In genomic region chr2:175309799-175310198, GRCh38 we compare ENCODE assay signal across 8 cellular contexts.
DNase-seq lines count a peak whose midpoint lies in the region; ATAC-seq and TF ChIP-seq lines count a peak whose summit lies in the region.

No MANE protein-coding gene starts in this region.

- POLR2A ChIA-PET in IMR-90 (lab: Charles Lee; ENCODE audit: unreplicated experiment): no interaction called here
- POLR2A ChIA-PET in PC-3 (lab: Charles Lee; ENCODE audit: unreplicated experiment): no interaction called here

- H3K9ac ChIP-seq in IMR-90 (ENCODE audit: low read depth, low read length) (no peak overlapping the region), PC-3 (ENCODE audit: low read length) (no peak overlapping the region)

- CTCF ChIA-PET in IMR-90 (lab: Yijun Ruan, JAX) (interaction anchor here (1.3 kb wide), 1 partner anchor 10 kb away, joined by 3 read pairs; no protein-coding TSS in a partner anchor), PC-3 (lab: Charles Lee) (no interaction called here)

- H3K36me3 ChIP-seq in IMR-90 (ENCODE audit: control insufficient read depth, insufficient read depth, low read length) (no peaks in the 10 kb centered on the region), PC-3 (ENCODE audit: low read depth, low read length) (no peaks in the 10 kb centered on the region)

- WGBS in IMR-90 (ENCODE audit: extremely low coverage in 2 of 2, insufficient read length in 1 of 2), 2 experiments: no CpG with 5 or more reads among the region's 3 CpGs

- no peak overlapping the region for H3K23ac ChIP-seq in IMR-90 (ENCODE audit: low read depth, low read length)

- peak; percentile 75 for ATAC-seq in IMR-90 (ENCODE audit: low read depth)
- ATAC-seq in PC-3: peak; percentile 81
- ATAC-seq in foreskin keratinocyte: no peak

- TF ChIP-seq CTCF in IMR-90 (conservative IDR thresholded peaks at IDR 0.05; ENCODE audit: low read depth, low read length) (peak; percentile 34), PC-3 (conservative IDR thresholded peaks at IDR 0.05; ENCODE audit: low read depth, low read length) (peak; percentile 76), foreskin keratinocyte (conservative IDR thresholded peaks at IDR 0.05) (peak; percentile 47)

- no peaks in the 10 kb centered on the region for H3K9me2 ChIP-seq in PC-3 (replicated peaks; ENCODE audit: low read length)

- intact Hi-C loops in IMR-90 (cut with micrococcal nuclease): loop anchor here (2.0 kb wide), 2 partner anchors 777 to 787 kb away; no protein-coding TSS in a partner anchor
- intact Hi-C loops in PC-3 (cut with micrococcal nuclease): loop anchor here (2.0 kb wide), 1 partner anchor 787 kb away; no protein-coding TSS in a partner anchor

- no peak overlapping the region for H3K56ac ChIP-seq in IMR-90 (ENCODE audit: extremely low read depth, insufficient read depth, low read length)

- no peak overlapping the region for H4K5ac ChIP-seq in IMR-90 (ENCODE audit: low read depth, low read length)

- peak; percentile 21; the same call in 1 of the 2 replicates for TF ChIP-seq RAD21 in IMR-90 (IDR thresholded peaks at IDR 0.05; ENCODE audit: low read length)

- H3K4me2 ChIP-seq in IMR-90 (ENCODE audit: low read depth, low read length): no peak overlapping the region
- H3K4me2 ChIP-seq in PC-3 (ENCODE audit: low read length): no peak overlapping the region

- no peaks in the 10 kb centered on the region for H3K4me1 ChIP-seq in IMR-90 (ENCODE audit: control insufficient read depth, insufficient read depth, low read length)
- H3K4me1 ChIP-seq in PC-3 (ENCODE audit: insufficient read depth, low read length): no peaks in the 10 kb centered on the region
- H3K4me1 ChIP-seq in foreskin keratinocyte: no peaks in the 10 kb centered on the region

- H2AFZ ChIP-seq in IMR-90 (replicated peaks; ENCODE audit: low read length, poor library complexity) (no peak overlapping the region), PC-3 (ENCODE audit: low read length) (no peak overlapping the region)

- H4K91ac ChIP-seq in IMR-90 (ENCODE audit: insufficient read depth, low read depth, low read length): no peak overlapping the region

- no peaks in the 10 kb centered on the region for H3K9me3 ChIP-seq in IMR-90 (ENCODE audit: control insufficient read depth, insufficient read depth, low read length)
- H3K9me3 ChIP-seq in PC-3 (ENCODE audit: low read length): no peaks in the 10 kb centered on the region

- no TSS peak for BruUV-seq in IMR-90 (replicated peaks; lab: Mats Ljungman, UMichigan)
- no TSS peak for BruUV-seq in PC-3 (replicated peaks; lab: Mats Ljungman, UMichigan)

- H2AK9ac ChIP-seq in IMR-90 (replicated peaks; ENCODE audit: low read depth, low read length, poor library complexity): no peak overlapping the region

- no peak overlapping the region for H3K18ac ChIP-seq in IMR-90 (ENCODE audit: low read depth, low read length)

- no peak overlapping the region for H2AK5ac ChIP-seq in IMR-90 (ENCODE audit: low read depth, low read length)

- H3F3A ChIP-seq in PC-3 (ENCODE audit: low read length, unreplicated experiment): no peaks in the 10 kb centered on the region

- in situ Hi-C loops in IMR-90 (cut with MboI; ENCODE audit: low sequenced_read_pairs): no loop called here

- H3K14ac ChIP-seq in IMR-90 (replicated peaks; ENCODE audit: low read depth, low read length): no peak overlapping the region

- no peak overlapping the region for H2BK15ac ChIP-seq in IMR-90 (ENCODE audit: low read depth, low read length)

- H3K4me3 ChIP-seq in IMR-90 (ENCODE audit: insufficient read depth, low read depth, low read length): no peak overlapping the region
- H3K4me3 ChIP-seq in PC-3 (ENCODE audit: low read length): no peak overlapping the region

- dilution Hi-C loops in IMR-90 (cut with HindIII; ENCODE audit: low sequenced_read_pairs, unreplicated experiment): no loop called here

- no peaks in the 10 kb centered on the region for H3K9me1 ChIP-seq in IMR-90 (ENCODE audit: insufficient read depth, low read length)

- H2BK5ac ChIP-seq in IMR-90 (ENCODE audit: low read depth, low read length, poor library complexity, severe bottlenecking): no peak overlapping the region

- no peak overlapping the region for H2BK120ac ChIP-seq in IMR-90 (ENCODE audit: low read depth, low read length)

- H3K27me3 ChIP-seq in IMR-90 (ENCODE audit: control insufficient read depth, insufficient read depth, low read length) (peaks cover 4% of the 10 kb centered on the region), PC-3 (ENCODE audit: low read length) (peaks cover 66% of the 10 kb centered on the region), foreskin keratinocyte (no peaks in the 10 kb centered on the region)

- no peak for TF ChIP-seq POLR2A in IMR-90 (IDR thresholded peaks at IDR 0.05; ENCODE audit: low read depth, low read length)

- peak; percentile 8 for DNase-seq in activated CD4-positive, alpha-beta T cell treated with anti-CD3 and anti-CD28 coated beads for 48 hours
- DNase-seq in activated CD4-positive, alpha-beta T cell treated with anti-CD3 and anti-CD28 coated beads for 1 hour: no peak
- peak; percentile 10 for DNase-seq in IMR-90
- DNase-seq in PC-3: peak; percentile 50
- peak in 1 of 2 donors; percentile 2 for DNase-seq in foreskin keratinocyte
- no peak for DNase-seq in midbrain (lab: John Stamatoyannopoulos, UW)
- no peak for DNase-seq in NOMO-1 treated with DMSO at 0.1 percent for 48 hours (lab: John Stamatoyannopoulos, UW; ENCODE audit: unreplicated experiment)
- no peak for DNase-seq in GOT3 (lab: John Stamatoyannopoulos, UW)

- H4K20me1 ChIP-seq in IMR-90 (ENCODE audit: insufficient read depth, low read length) (no peaks in the 10 kb centered on the region), PC-3 (ENCODE audit: low read length) (no peaks in the 10 kb centered on the region)

- H4K8ac ChIP-seq in IMR-90 (ENCODE audit: low read depth in 2 of 2, low read length in 2 of 2): no peak overlapping the region

- no peak overlapping the region for H3K4ac ChIP-seq in IMR-90 (ENCODE audit: low read depth, low read length)

- no peaks in the 10 kb centered on the region for H3K79me1 ChIP-seq in IMR-90 (ENCODE audit: low read depth in 1 of 2, low read length in 2 of 2)

- H3K79me2 ChIP-seq in PC-3 (ENCODE audit: low read length): no peaks in the 10 kb centered on the region

- H2BK20ac ChIP-seq in IMR-90 (ENCODE audit: low read depth, low read length): no peak overlapping the region

- H3K27ac ChIP-seq in IMR-90 (ENCODE audit: insufficient read depth, low read length) (no peak overlapping the region), PC-3 (ENCODE audit: low read length) (no peak overlapping the region), foreskin keratinocyte (no peak overlapping the region)

TF ChIP-seq in IMR-90, 13 proteins besides CTCF, POLR2A, EP300 and RAD21:
- TF ChIP-seq RCOR1 (IDR thresholded peaks at IDR 0.05; ENCODE audit: insufficient replicate concordance, low read length) (no peak), MXI1 (IDR thresholded peaks at IDR 0.05; ENCODE audit: borderline replicate concordance, low read depth, low read length) (no peak), RFX5 (IDR thresholded peaks at IDR 0.05; ENCODE audit: low read depth, low read length) (no peak), CEBPB (IDR thresholded peaks at IDR 0.05; ENCODE audit: low read depth, low read length) (no peak), NFE2L2 (IDR thresholded peaks at IDR 0.05; ENCODE audit: low read depth, low read length) (no peak), CHD1 (IDR thresholded peaks at IDR 0.05; ENCODE audit: low read depth, low read length) (no peak), MAZ (IDR thresholded peaks at IDR 0.05; ENCODE audit: borderline replicate concordance, low read depth, low read length) (no peak), SMC3 (IDR thresholded peaks at IDR 0.05; ENCODE audit: low read depth, low read length) (no peak), BHLHE40 (IDR thresholded peaks at IDR 0.05; ENCODE audit: low read depth, low read length) (no peak), FOS (IDR thresholded peaks at IDR 0.05; ENCODE audit: low read depth, low read length) (no peak), MAFK (IDR thresholded peaks at IDR 0.05; ENCODE audit: low read depth, low read length) (no peak)
- TF ChIP-seq, protein P1, sequence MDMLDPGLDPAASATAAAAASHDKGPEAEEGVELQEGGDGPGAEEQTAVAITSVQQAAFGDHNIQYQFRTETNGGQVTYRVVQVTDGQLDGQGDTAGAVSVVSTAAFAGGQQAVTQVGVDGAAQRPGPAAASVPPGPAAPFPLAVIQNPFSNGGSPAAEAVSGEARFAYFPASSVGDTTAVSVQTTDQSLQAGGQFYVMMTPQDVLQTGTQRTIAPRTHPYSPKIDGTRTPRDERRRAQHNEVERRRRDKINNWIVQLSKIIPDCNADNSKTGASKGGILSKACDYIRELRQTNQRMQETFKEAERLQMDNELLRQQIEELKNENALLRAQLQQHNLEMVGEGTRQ (IDR thresholded peaks at IDR 0.05; ENCODE audit: low read depth, low read length): no peak
- TF ChIP-seq, protein P2, sequence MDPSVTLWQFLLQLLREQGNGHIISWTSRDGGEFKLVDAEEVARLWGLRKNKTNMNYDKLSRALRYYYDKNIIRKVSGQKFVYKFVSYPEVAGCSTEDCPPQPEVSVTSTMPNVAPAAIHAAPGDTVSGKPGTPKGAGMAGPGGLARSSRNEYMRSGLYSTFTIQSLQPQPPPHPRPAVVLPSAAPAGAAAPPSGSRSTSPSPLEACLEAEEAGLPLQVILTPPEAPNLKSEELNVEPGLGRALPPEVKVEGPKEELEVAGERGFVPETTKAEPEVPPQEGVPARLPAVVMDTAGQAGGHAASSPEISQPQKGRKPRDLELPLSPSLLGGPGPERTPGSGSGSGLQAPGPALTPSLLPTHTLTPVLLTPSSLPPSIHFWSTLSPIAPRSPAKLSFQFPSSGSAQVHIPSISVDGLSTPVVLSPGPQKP (IDR thresholded peaks at IDR 0.05; ENCODE audit: borderline replicate concordance, low read depth, low read length): no peak

Comparison
In these comparisons a context has a peak if more than half of its experiments do, and no peak if none do; other contexts are left out.
1. DNase-seq: peak in activated CD4-positive, alpha-beta T cell treated with anti-CD3 and anti-CD28 coated beads for 48 hours (single experiment), IMR-90 (single experiment) and PC-3 (single experiment); none in activated CD4-positive, alpha-beta T cell treated with anti-CD3 and anti-CD28 coated beads for 1 hour (single experiment), midbrain (single experiment), NOMO-1 treated with DMSO at 0.1 percent for 48 hours (single experiment) and GOT3 (single experiment).
2. Peak in every context shown above with its lines, with median percentiles within 50 percentile points of each other: CTCF ChIP-seq.